In the genomic region with DNA sequence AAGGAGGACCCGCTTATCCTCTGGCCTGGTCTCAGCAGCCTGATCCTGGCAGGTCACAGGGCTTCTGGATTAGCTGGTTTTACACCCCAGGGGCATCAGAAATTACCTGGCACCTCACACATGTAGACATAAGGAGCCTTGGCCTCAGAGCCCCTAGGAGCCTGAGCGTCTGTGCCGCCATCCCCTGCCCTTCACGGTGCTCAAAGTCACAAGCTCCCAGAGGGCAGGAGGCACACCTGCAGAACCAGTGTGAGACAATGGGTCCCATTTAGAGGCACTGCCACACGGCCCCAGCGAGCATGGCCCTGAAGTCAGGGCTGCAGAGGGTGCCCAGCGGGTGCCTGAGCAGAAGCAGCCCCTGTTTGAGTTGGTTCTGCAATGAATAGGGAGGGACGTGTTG, we compare ENCODE assay signal across 12 cellular contexts. TPM values are rescaled to one million over a fixed set of nuclear protein-coding genes. Genes with fewer than 3 reads are reported as not detected.
DNase-seq lines count a peak whose midpoint lies in the region; ATAC-seq, FAIRE-seq and TF ChIP-seq lines count a peak whose summit lies in the region.
"Had no signal": no experiment of that assay in that cellular context is flagged by ENCODE, and none has a peak within 500 bp of the region (broad histone marks: within the 10 kb centered on the region; RNA-seq: fewer than 3 reads in every experiment).

No MANE protein-coding gene starts in this region.

- no peak for TF ChIP-seq POLR2A in H1 (IDR thresholded peaks at IDR 0.05; ENCODE audit: control extremely low read depth in 1 of 2, low read depth in 2 of 2, low read length in 2 of 2)

- no peak overlapping the region for H2BK20ac ChIP-seq in H1 (ENCODE audit: low read length)

- no peaks in the 10 kb centered on the region for H3K36me3 ChIP-seq in H1 (ENCODE audit: control insufficient read depth in 2 of 4, insufficient read depth in 4 of 4, low read length in 3 of 4)

- H2BK12ac ChIP-seq in H1 (ENCODE audit: low read depth, low read length), result no peak overlapping the region

- H3K9me3 Mint-ChIP-seq in activated T-cell treated with anti-CD3 and anti-CD28 coated beads, Interleukin-2, amount 50 U/mL, for 24 hours, result no peaks in the 10 kb centered on the region
- H3K9me3 Mint-ChIP-seq in WTC11, result no peaks in the 10 kb centered on the region
- H3K9me3 Mint-ChIP-seq in stimulated activated effector memory CD8-positive, alpha-beta T cell treated with anti-CD3 and anti-CD28 coated beads, Interleukin-12 subunit alpha, Interleukin-12 subunit beta, amount 100 ng/mL, for 72 hours, result no peaks in the 10 kb centered on the region

- peaks cover 15 to 35% of the 10 kb centered on the region in 2 experiments for H4K20me1 ChIP-seq in H1 (replicated peaks in 1 of 2; ENCODE audit: control insufficient read depth in 1 of 2, insufficient read depth in 2 of 2, low read length in 2 of 2)

- H3K4me3 Mint-ChIP-seq in activated T-cell treated with anti-CD3 and anti-CD28 coated beads, Interleukin-2, amount 50 U/mL, for 24 hours, result peak overlapping the region; percentile 79
- no peak overlapping the region for H3K4me3 Mint-ChIP-seq in WTC11
- peak overlapping the region; percentile 74 for H3K4me3 Mint-ChIP-seq in stimulated activated effector memory CD8-positive, alpha-beta T cell treated with anti-CD3 and anti-CD28 coated beads, Interleukin-12 subunit alpha, Interleukin-12 subunit beta, amount 100 ng/mL, for 72 hours

- no peak overlapping the region for H4K91ac ChIP-seq in H1 (replicated peaks; ENCODE audit: insufficient read length, low read length)

- H3K56ac ChIP-seq in H1 (replicated peaks; ENCODE audit: insufficient read length, low read depth, low read length), result no peak overlapping the region

- no peaks in the 10 kb centered on the region for H3K27me3 Mint-ChIP-seq in activated T-cell treated with anti-CD3 and anti-CD28 coated beads, Interleukin-2, amount 50 U/mL, for 24 hours
- peaks cover 6% of the 10 kb centered on the region for H3K27me3 Mint-ChIP-seq in WTC11 (ENCODE audit: low read depth)

- peak overlapping the region; percentile 95 for H3K27ac Mint-ChIP-seq in activated T-cell treated with anti-CD3 and anti-CD28 coated beads, Interleukin-2, amount 50 U/mL, for 24 hours
- peak overlapping the region; percentile 41; the same call in 1 of the 2 replicates for H3K27ac Mint-ChIP-seq in WTC11
- peak overlapping the region; percentile 97 for H3K27ac Mint-ChIP-seq in stimulated activated effector memory CD8-positive, alpha-beta T cell treated with anti-CD3 and anti-CD28 coated beads, Interleukin-12 subunit alpha, Interleukin-12 subunit beta, amount 100 ng/mL, for 72 hours

- no peak overlapping the region for H3K4me2 ChIP-seq in H1 (ENCODE audit: insufficient read depth in 1 of 2, low read depth in 2 of 2, low read length in 2 of 2)

- no peak for TF ChIP-seq EP300 in H1 (IDR thresholded peaks at IDR 0.05; ENCODE audit: borderline replicate concordance in 1 of 2, low read depth in 2 of 2, low read length in 2 of 2)

- CTCF ChIA-PET in WTC11 (lab: Charles Lee) (interaction anchor here (0.6 to 8.8 kb wide), 24 partner anchors 7 to 425 kb away, joined by 3 to 231 read pairs (median 12); a partner anchor contains a TSS), H1 (lab: Charles Lee; ENCODE audit: partially characterized antibody) (interaction anchor here (0.7 to 44.5 kb wide), 17 partner anchors 9 to 180 kb away, joined by 3 to 1004 read pairs (median 7); a partner anchor contains a TSS)

- H3K36me3 Mint-ChIP-seq in activated T-cell treated with anti-CD3 and anti-CD28 coated beads, Interleukin-2, amount 50 U/mL, for 24 hours (ENCODE audit: low read depth), result peaks cover 72% of the 10 kb centered on the region
- H3K36me3 Mint-ChIP-seq in WTC11, result peaks cover 6% of the 10 kb centered on the region; the same call in 1 of the 2 replicates
- H3K36me3 Mint-ChIP-seq in stimulated activated effector memory CD8-positive, alpha-beta T cell treated with anti-CD3 and anti-CD28 coated beads, Interleukin-12 subunit alpha, Interleukin-12 subunit beta, amount 100 ng/mL, for 72 hours, result peaks cover 18% of the 10 kb centered on the region

- no peak overlapping the region; the same call in 1 of the 2 replicates for H2BK5ac ChIP-seq in H1 (ENCODE audit: low read depth, low read length)

- H2AK5ac ChIP-seq in H1 (ENCODE audit: low read depth, low read length), result no peak overlapping the region

- peaks cover 0 to 4% (median 2%) of the 10 kb centered on the region in 4 experiments; a peak in 1 of 7 replicates for H3K27me3 ChIP-seq in H1 (replicated peaks in 1 of 4; ENCODE audit: control insufficient read depth in 3 of 4, extremely low read depth in 1 of 4, insufficient read depth in 3 of 4, low read length in 3 of 4)
- H3K27me3 ChIP-seq: left lung had no signal

- no peak overlapping the region for H3K14ac ChIP-seq in H1 (ENCODE audit: insufficient read length)

- POLR2A ChIA-PET in WTC11 (lab: Charles Lee), result interaction anchor here (1.0 kb wide), 1 partner anchor 10 kb away, joined by 3 read pairs; no protein-coding TSS in a partner anchor
- POLR2A ChIA-PET in H1 (lab: Charles Lee; ENCODE audit: partially characterized antibody), result interaction anchor here (0.7 to 8.1 kb wide), 10 partner anchors 9 to 108 kb away, joined by 3 to 69 read pairs (median 6); a partner anchor contains a TSS

- TF ChIP-seq CTCF in WTC11 (IDR thresholded peaks at IDR 0.05) (no peak), H1 (IDR thresholded peaks at IDR 0.05; ENCODE audit: control extremely low read depth in 1 of 3, insufficient read depth in 1 of 3, low read depth in 1 of 3, low read length in 3 of 3) (no peak)

- H3K18ac ChIP-seq in H1 (ENCODE audit: extremely low read depth, low read length), result 0 out of 2 replicates have a peak overlapping the region, but pooled peaks have one; percentile 16

- H3K27ac ChIP-seq in H1 (ENCODE audit: low read depth, low read length), result no peak overlapping the region

- peaks cover 78% of the 10 kb centered on the region for H3K4me1 Mint-ChIP-seq in activated T-cell treated with anti-CD3 and anti-CD28 coated beads, Interleukin-2, amount 50 U/mL, for 24 hours (ENCODE audit: low read depth)
- peaks cover 64% of the 10 kb centered on the region for H3K4me1 Mint-ChIP-seq in WTC11
- peaks cover 87% of the 10 kb centered on the region for H3K4me1 Mint-ChIP-seq in stimulated activated effector memory CD8-positive, alpha-beta T cell treated with anti-CD3 and anti-CD28 coated beads, Interleukin-12 subunit alpha, Interleukin-12 subunit beta, amount 100 ng/mL, for 72 hours

- H2AFZ ChIP-seq in H1 (ENCODE audit: low read length), result no peak overlapping the region

- ATAC-seq in WTC11, result no peak
- no peak for ATAC-seq in stimulated activated effector memory CD8-positive, alpha-beta T cell treated with anti-CD3 and anti-CD28 coated beads, Interleukin-12 subunit alpha, Interleukin-12 subunit beta, amount 100 ng/mL, for 72 hours
- no peak for ATAC-seq in GM21390 (IDR thresholded peaks at IDR 0.05; ENCODE audit: unreplicated experiment)
- ATAC-seq: left lung had no signal

- H3K4me1 ChIP-seq in H1 (replicated peaks in 1 of 4; ENCODE audit: control insufficient read depth in 3 of 4, insufficient read depth in 4 of 4, low read length in 3 of 4), result peaks cover 13 to 43% (median 32%) of the 10 kb centered on the region in 4 experiments

- H3K79me2 ChIP-seq in H1 (ENCODE audit: control insufficient read depth in 1 of 2, insufficient read depth in 2 of 2, low read length in 2 of 2), result peaks cover 0 to 72% of the 10 kb centered on the region in 2 experiments; a peak in 3 of 4 replicates

- H3K79me1 ChIP-seq in H1 (ENCODE audit: low read depth, low read length), result peaks cover 25% of the 10 kb centered on the region

- H3K4ac ChIP-seq in H1 (replicated peaks; ENCODE audit: insufficient read length, low read depth, low read length), result no peak overlapping the region

- no peak overlapping the region for H2BK120ac ChIP-seq in H1 (replicated peaks; ENCODE audit: low read depth, low read length)

- H3K9ac ChIP-seq in H1 (replicated peaks in 1 of 4; ENCODE audit: extremely low read depth in 1 of 4, low read depth in 3 of 4, low read length in 3 of 4), result no peak overlapping the region

- H4K5ac ChIP-seq in H1 (ENCODE audit: insufficient read length, low read depth, low read length), result no peak overlapping the region

- H3K9me3 ChIP-seq in H1 (ENCODE audit: insufficient read depth in 2 of 2, low read depth in 1 of 2, low read length in 1 of 2), result no peaks in the 10 kb centered on the region
- H3K9me3 ChIP-seq: left lung had no signal

- H3K23ac ChIP-seq in H1 (ENCODE audit: insufficient read length), result no peak overlapping the region

- TF ChIP-seq RAD21 in H1 (IDR thresholded peaks at IDR 0.05 in 1 of 2, conservative IDR thresholded peaks at IDR 0.05 in 1 of 2; ENCODE audit: low read depth in 2 of 2, low read length in 2 of 2), result no peak

- H3K23me2 ChIP-seq in H1 (ENCODE audit: low read depth, low read length), result peaks cover 13% of the 10 kb centered on the region

- WGBS in H1 (ENCODE audit: extremely low coverage in 1 of 2, insufficient coverage in 1 of 2, insufficient read length in 1 of 2, insufficient replicate concordance in 2 of 2, low coverage in 1 of 2, low lambda C conversion rate in 2 of 2, missing lambda C conversion rate in 1 of 2), 2 experiments, result 82% methylated on average over 8 of the region's 8 CpGs; no CpG with 5 or more reads in 1 of the 2 experiments

- H4K8ac ChIP-seq in H1 (ENCODE audit: extremely low read depth, insufficient read depth, low read length), result no peak overlapping the region; the same call in 1 of the 2 replicates

- H2BK15ac ChIP-seq in H1 (ENCODE audit: low read length), result no peak overlapping the region

- FAIRE-seq in H1 (lab: Jason Lieb, UNC), result no peak

- no peak for DNase-seq in activated T-cell treated with anti-CD3 and anti-CD28 coated beads, Interleukin-2, amount 50 U/mL, for 24 hours
- DNase-seq in activated T-cell treated with anti-CD3 and anti-CD28 coated beads, Interleukin-2, amount 50 U/mL, for 1 hour, result no peak
- no peak for DNase-seq in WTC11 (ENCODE audit: low spot score)
- DNase-seq in H1 (ENCODE audit: low read depth in 1 of 2, low spot score in 2 of 2), result no peak
- DNase-seq in stimulated activated effector memory CD8-positive, alpha-beta T cell treated with anti-CD3 and anti-CD28 coated beads, Interleukin-12 subunit alpha, Interleukin-12 subunit beta, amount 100 ng/mL, for 72 hours (ENCODE audit: low spot score in 2 of 2), result no peak
- DNase-seq in RPMI8226, result no peak
- DNase-seq in Ammon's horn (ENCODE audit: low spot score), result no peak
- DNase-seq: DMS53, glutamatergic neuron, left lung, NCI-H2107 had no signal

- H3K4me3 ChIP-seq in H1 (ENCODE audit: extremely low read depth in 1 of 4, insufficient read depth in 2 of 4, low read depth in 3 of 4, low read length in 4 of 4), result no peak overlapping the region
- H3K4me3 ChIP-seq: left lung had no signal

RNA-seq across cellular contexts. Expression of a gene that starts 3.9 kb away (rescaled TPM):
- total RNA-seq in WTC11 (2021), result 107 to 139 TPM (median 115 TPM) in 3 replicates
- total RNA-seq in H1 (2021; fragmentation: NEBNext Ultra II Directional; extraction: Animal tissue kit (Norgen Biotek cat#: 25700)), result 84.4 and 88.5 TPM in 2 replicates
- polyA plus RNA-seq in H1 (2011; rRNA removed), result 184 and 262 TPM in 2 replicates
- polyA plus RNA-seq in H1 (2011; cell fraction: cytosol; rRNA removed), result 118 TPM
- polyA plus RNA-seq in H1 (2011; cell fraction: nucleus; rRNA removed), result 335 TPM
- polyA plus RNA-seq in H1 (2012, experiment 1 of 2), result 56.9 to 93.0 TPM (median 85.7 TPM) in 4 replicates
- 72.1 TPM for polyA plus RNA-seq in H1 (2012, experiment 2 of 2)
- 92.3 TPM for polyA plus RNA-seq in H1 (2013, experiment 1 of 2)
- 81.6 TPM for polyA plus RNA-seq in H1 (2013, experiment 2 of 2)
- 58.7 and 67.4 TPM in 2 replicates for polyA minus RNA-seq in H1 (2011; rRNA and poly(A)+ RNA removed)
- polyA minus RNA-seq in H1 (2011; cell fraction: cytosol; rRNA and poly(A)+ RNA removed), result 72.8 TPM
- 103 TPM for polyA minus RNA-seq in H1 (2011; cell fraction: nucleus; rRNA and poly(A)+ RNA removed)

RNA-seq across cellular contexts. Expression of a gene that starts 30.3 kb away (rescaled TPM):
- 560 to 611 TPM (median 602 TPM) in 3 replicates for total RNA-seq in WTC11 (2021)
- 309 and 338 TPM in 2 replicates for total RNA-seq in H1 (2021; fragmentation: NEBNext Ultra II Directional; extraction: Animal tissue kit (Norgen Biotek cat#: 25700))
- polyA plus RNA-seq in H1 (2011; rRNA removed), result 606 and 948 TPM in 2 replicates
- polyA plus RNA-seq in H1 (2011; cell fraction: cytosol; rRNA removed), result 870 TPM
- polyA plus RNA-seq in H1 (2011; cell fraction: nucleus; rRNA removed), result 559 TPM
- 605 to 743 TPM (median 671 TPM) in 4 replicates for polyA plus RNA-seq in H1 (2012, experiment 1 of 2)
- 841 TPM for polyA plus RNA-seq in H1 (2012, experiment 2 of 2)
- 949 TPM for polyA plus RNA-seq in H1 (2013, experiment 1 of 2)
- 1,178 TPM for polyA plus RNA-seq in H1 (2013, experiment 2 of 2)
- 84.3 and 125 TPM in 2 replicates for polyA minus RNA-seq in H1 (2011; rRNA and poly(A)+ RNA removed)
- 189 TPM for polyA minus RNA-seq in H1 (2011; cell fraction: cytosol; rRNA and poly(A)+ RNA removed)
- 88.1 TPM for polyA minus RNA-seq in H1 (2011; cell fraction: nucleus; rRNA and poly(A)+ RNA removed)

RNA-seq across cellular contexts. Expression of a gene that starts 40.4 kb away (rescaled TPM):
- total RNA-seq in WTC11 (2021), result 0.62 to 0.85 TPM (median 0.62 TPM) in 3 replicates
- total RNA-seq in H1 (2021; fragmentation: NEBNext Ultra II Directional; extraction: Animal tissue kit (Norgen Biotek cat#: 25700)), result 0.63 and 1.1 TPM in 2 replicates
- polyA plus RNA-seq in H1 (2011; rRNA removed), result 1.3 and 2.2 TPM in 2 replicates
- polyA plus RNA-seq in H1 (2011; cell fraction: cytosol; rRNA removed), result 0.98 TPM
- polyA plus RNA-seq in H1 (2011; cell fraction: nucleus; rRNA removed), result 1.1 TPM
- 0.30 to 1.0 TPM (median 0.96 TPM) in 4 replicates for polyA plus RNA-seq in H1 (2012, experiment 1 of 2)
- 0.66 TPM for polyA plus RNA-seq in H1 (2012, experiment 2 of 2)
- polyA plus RNA-seq in H1 (2013, experiment 1 of 2), result 0.73 TPM
- polyA plus RNA-seq in H1 (2013, experiment 2 of 2), result 0.68 TPM
- 1.6 and 1.9 TPM in 2 replicates for polyA minus RNA-seq in H1 (2011; rRNA and poly(A)+ RNA removed)
- polyA minus RNA-seq in H1 (2011; cell fraction: cytosol; rRNA and poly(A)+ RNA removed), result not detected
- 1.1 TPM for polyA minus RNA-seq in H1 (2011; cell fraction: nucleus; rRNA and poly(A)+ RNA removed)
- total RNA-seq: left lung had no signal

Comparison
In these comparisons a context has a peak if more than half of its experiments do, and no peak if none do; other contexts are left out.
1. H3K27ac Mint-ChIP-seq: peak in every context shown above with its lines; median percentile 97 in stimulated activated effector memory CD8-positive, alpha-beta T cell treated with anti-CD3 and anti-CD28 coated beads, Interleukin-12 subunit alpha, Interleukin-12 subunit beta, amount 100 ng/mL, for 72 hours; 95 in activated T-cell treated with anti-CD3 and anti-CD28 coated beads, Interleukin-2, amount 50 U/mL, for 24 hours; 41 in WTC11.